11 cellular contexts compared by ENCODE assay signal in the genomic region with DNA sequence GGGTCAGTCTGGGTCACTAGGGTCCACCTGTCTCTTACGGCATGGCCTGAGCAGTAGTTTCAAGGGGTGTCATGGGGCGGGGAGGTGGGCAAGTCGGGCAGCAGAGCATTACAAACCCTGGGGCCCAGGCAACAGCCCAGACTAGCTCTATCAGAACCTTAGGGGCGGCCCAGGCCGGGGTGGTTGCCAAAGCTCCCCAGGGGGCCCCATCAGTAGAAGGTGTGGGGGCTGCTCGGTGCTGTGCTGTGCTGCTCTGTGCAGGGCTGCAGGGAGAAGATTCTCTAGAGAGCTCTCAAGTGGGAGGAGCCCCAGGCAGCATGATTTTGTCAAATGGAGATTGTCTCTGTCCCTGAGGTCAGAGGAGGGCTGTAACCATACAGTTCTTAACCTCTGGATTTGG. TPM values are rescaled to one million over a fixed set of nuclear protein-coding genes. Genes with fewer than 3 reads are reported as not detected.
A peak's percentile ranks its signal among the peaks of the same experiment; 100 is the strongest.
DNase-seq lines count a peak whose midpoint lies in the region; ATAC-seq and TF ChIP-seq lines count a peak whose summit lies in the region.
"Had no signal": no experiment of that assay in that cellular context is flagged by ENCODE, and none has a peak within 500 bp of the region (broad histone marks: within the 10 kb centered on the region; RNA-seq: fewer than 3 reads in every experiment).

No MANE protein-coding gene starts in this region.

- TF ChIP-seq POLR2A in stomach (IDR thresholded peaks at IDR 0.05), result no peak
- no peak for TF ChIP-seq POLR2A in thyroid gland (IDR thresholded peaks at IDR 0.05)
- no peak for TF ChIP-seq POLR2A in vagina (IDR thresholded peaks at IDR 0.05)

- POLR2A ChIA-PET in CD4-positive, alpha-beta T cell (lab: Charles Lee), result interaction anchor here (1.0 to 4.8 kb wide), 11 partner anchors 10 to 386 kb away, joined by 3 to 73 read pairs (median 4); no protein-coding TSS in a partner anchor
- POLR2A ChIA-PET in activated CD8-positive, alpha-beta T cell treated with anti-CD3 and anti-CD28 coated beads, Interleukin-2, amount 10 ng/mL, durations not matched to agents 7 days and 5 days (lab: Charles Lee), result interaction anchor here (1.2 to 6.3 kb wide), 7 partner anchors 9 to 189 kb away, joined by 3 to 96 read pairs (median 8); no protein-coding TSS in a partner anchor

- CTCF ChIA-PET in CD4-positive, alpha-beta T cell (lab: Charles Lee), result interaction anchor here (0.7 to 1.7 kb wide), 4 partner anchors 8 to 486 kb away, joined by 3 to 9 read pairs (median 4); a partner anchor contains a TSS
- CTCF ChIA-PET in activated CD8-positive, alpha-beta T cell treated with anti-CD3 and anti-CD28 coated beads, Interleukin-2, amount 10 ng/mL, durations not matched to agents 7 days and 5 days (lab: Charles Lee), result interaction anchor here (1.1 to 10.4 kb wide), 14 partner anchors 9 to 385 kb away, joined by 3 to 315 read pairs (median 8); partner anchors contain the start of gene PSTPIP2

- peak overlapping the region; percentile 92 for H3K27ac Mint-ChIP-seq in CD4-positive, alpha-beta T cell
- H3K27ac Mint-ChIP-seq in activated CD8-positive, alpha-beta T cell treated with anti-CD3 and anti-CD28 coated beads, Interleukin-2, amount 10 ng/mL, durations not matched to agents 7 days and 5 days, result peak overlapping the region; percentile 99

- H3K4me3 Mint-ChIP-seq in CD4-positive, alpha-beta T cell, result peak overlapping the region; percentile 84
- H3K4me3 Mint-ChIP-seq in activated CD8-positive, alpha-beta T cell treated with anti-CD3 and anti-CD28 coated beads, Interleukin-2, amount 10 ng/mL, durations not matched to agents 7 days and 5 days, result peak overlapping the region; percentile 86

- peaks cover 73% of the 10 kb centered on the region for H3K4me1 Mint-ChIP-seq in CD4-positive, alpha-beta T cell (ENCODE audit: low read depth)
- peaks cover 76% of the 10 kb centered on the region for H3K4me1 Mint-ChIP-seq in activated CD8-positive, alpha-beta T cell treated with anti-CD3 and anti-CD28 coated beads, Interleukin-2, amount 10 ng/mL, durations not matched to agents 7 days and 5 days (ENCODE audit: low read depth)

- TF ChIP-seq CTCF in CD4-positive, alpha-beta T cell (IDR thresholded peaks at IDR 0.05), result no peak
- TF ChIP-seq CTCF in stomach (IDR thresholded peaks at IDR 0.05) (no peak), thyroid gland (IDR thresholded peaks at IDR 0.05) (no peak), vagina (IDR thresholded peaks at IDR 0.05) (no peak)

- DNase-seq in CD4-positive, alpha-beta T cell, result peak in 1 of 10 experiments; percentile 22
- DNase-seq in activated CD8-positive, alpha-beta T cell treated with anti-CD3 and anti-CD28 coated beads, Interleukin-2, amount 10 ng/mL, durations not matched to agents 7 days and 5 days, result peak; percentile 63
- DNase-seq in stomach, result no peak
- no peak for DNase-seq in cortex of kidney (lab: John Stamatoyannopoulos, UW)
- no peak for DNase-seq in thyroid gland
- DNase-seq in vagina (ENCODE audit: extremely low spot score in 2 of 2), result no peak
- DNase-seq: pancreas had no signal

- no peaks in the 10 kb centered on the region for H3K9me3 Mint-ChIP-seq in CD4-positive, alpha-beta T cell
- no peaks in the 10 kb centered on the region for H3K9me3 Mint-ChIP-seq in activated CD8-positive, alpha-beta T cell treated with anti-CD3 and anti-CD28 coated beads, Interleukin-2, amount 10 ng/mL, durations not matched to agents 7 days and 5 days (ENCODE audit: insufficient read depth)

- H3K36me3 ChIP-seq in stomach, result no peaks in the 10 kb centered on the region
- H3K36me3 ChIP-seq in thyroid gland, result no peaks in the 10 kb centered on the region
- H3K36me3 ChIP-seq in vagina, result no peaks in the 10 kb centered on the region
- H3K36me3 ChIP-seq: pancreas had no signal

- 34 to 65% (median 55%) methylated on average over 5 to 6 of the region's 6 CpGs for WGBS in stomach, 5 donors
- 60 to 66% methylated on average over 1 to 3 of the region's 6 CpGs for WGBS in thyroid gland, 2 donors

- H3K27me3 ChIP-seq in CD4-positive, alpha-beta T cell (ENCODE audit: control insufficient read depth, insufficient read depth, low read length), result no peaks in the 10 kb centered on the region
- peaks cover 0 to 5% (median 0%) of the 10 kb centered on the region in 3 donors for H3K27me3 ChIP-seq in stomach
- no peaks in the 10 kb centered on the region for H3K27me3 ChIP-seq in thyroid gland
- H3K27me3 ChIP-seq in vagina, result no peaks in the 10 kb centered on the region
- H3K27me3 ChIP-seq: pancreas had no signal

- no peaks in the 10 kb centered on the region for H3K9me3 ChIP-seq in CD4-positive, alpha-beta T cell (ENCODE audit: control insufficient read depth, low read length)
- H3K9me3 ChIP-seq in stomach (no peaks in the 10 kb centered on the region), thyroid gland (no peaks in the 10 kb centered on the region), vagina (no peaks in the 10 kb centered on the region)
- H3K9me3 ChIP-seq: pancreas had no signal

- H3K27ac ChIP-seq in CD4-positive, alpha-beta T cell (ENCODE audit: low read depth, low read length), result peak overlapping the region; percentile 57
- H3K27ac ChIP-seq in stomach (peak overlapping the region in 4 of 5 donors; percentile 2 to 53 (median 39)), thyroid gland (no peak overlapping the region), vagina (no peak overlapping the region)
- H3K27ac ChIP-seq: pancreas had no signal

- ATAC-seq in CD4-positive, alpha-beta T cell (ENCODE audit: poor library complexity), result peak; percentile 28
- ATAC-seq in GM19025 (IDR thresholded peaks at IDR 0.05; ENCODE audit: low read depth, unreplicated experiment) (peak; percentile 21), HG03108 (IDR thresholded peaks at IDR 0.05; ENCODE audit: unreplicated experiment) (peak; percentile 36)
- ATAC-seq in activated CD8-positive, alpha-beta T cell treated with anti-CD3 and anti-CD28 coated beads, Interleukin-2, amount 10 ng/mL, durations not matched to agents 7 days and 5 days, result peak; percentile 50
- ATAC-seq: HCT116 had no signal

- H3K4me1 ChIP-seq in stomach, result peaks cover 0 to 20% (median 4%) of the 10 kb centered on the region in 4 donors
- no peaks in the 10 kb centered on the region for H3K4me1 ChIP-seq in thyroid gland
- no peaks in the 10 kb centered on the region for H3K4me1 ChIP-seq in vagina
- H3K4me1 ChIP-seq: pancreas had no signal

- no peak for TF ChIP-seq EP300 in stomach (IDR thresholded peaks at IDR 0.05)

- H3K36me3 Mint-ChIP-seq in CD4-positive, alpha-beta T cell (ENCODE audit: low read depth), result no peaks in the 10 kb centered on the region
- peaks cover 11% of the 10 kb centered on the region for H3K36me3 Mint-ChIP-seq in activated CD8-positive, alpha-beta T cell treated with anti-CD3 and anti-CD28 coated beads, Interleukin-2, amount 10 ng/mL, durations not matched to agents 7 days and 5 days (ENCODE audit: low read depth)

- peaks cover 6% of the 10 kb centered on the region for H3K27me3 Mint-ChIP-seq in CD4-positive, alpha-beta T cell
- H3K27me3 Mint-ChIP-seq in activated CD8-positive, alpha-beta T cell treated with anti-CD3 and anti-CD28 coated beads, Interleukin-2, amount 10 ng/mL, durations not matched to agents 7 days and 5 days (ENCODE audit: low read depth), result peaks cover 9% of the 10 kb centered on the region

- intact Hi-C loops in CD4-positive, alpha-beta T cell (cut with DNase I, micrococcal nuclease), result loop anchor here (1.0 to 10.0 kb wide), 5 partner anchors 17 to 557 kb away; no protein-coding TSS in a partner anchor
- intact Hi-C loops in stomach (cut with DNase I; ENCODE audit: low total_unique reads), result loop anchor here (10.0 kb wide), 1 partner anchor 377 kb away; no protein-coding TSS in a partner anchor
- intact Hi-C loops in thyroid gland (cut with DNase I), result loop anchor here (10.0 kb wide), 1 partner anchor 387 kb away; the partner anchor contains the start of gene PSTPIP2
- intact Hi-C loops in vagina (cut with DNase I), result loop anchor here (10.0 kb wide), 2 partner anchors 187 to 387 kb away; partner anchors contain the start of gene PSTPIP2

- H3K4me3 ChIP-seq in stomach (no peak overlapping the region), thyroid gland (replicated peaks in 1 of 3) (no peak overlapping the region), vagina (no peak overlapping the region)
- H3K4me3 ChIP-seq: pancreas had no signal

RNA-seq across cellular contexts. Expression of gene SLC14A1, which starts 36.4 kb away (rescaled TPM):
- total RNA-seq in CD4-positive, alpha-beta T cell, result 1 to 10 TPM; 5.2 to 5.3 TPM
- total RNA-seq in activated CD8-positive, alpha-beta T cell treated with anti-CD3 and anti-CD28 coated beads, Interleukin-2, amount 10 ng/mL, durations not matched to agents 7 days and 5 days, result 1 to 10 TPM; 2.4 to 3.8 TPM
- total RNA-seq in stomach (1 to 10 TPM in 2 of 5 donors, not detected in 3; 3.9 to 4.2 TPM), thyroid gland (10 to 100 TPM in 3 of 4 donors, 1 to 10 TPM in 1; 6.2 to 22.9 (median 15.7) TPM), vagina (3.4 TPM)
- polyA plus RNA-seq in stomach, result 1 to 10 TPM in 1 of 3 donors, under 1 TPM in 2; 0.20 to 3.1 (median 0.56) TPM
- total RNA-seq: astrocyte had no signal

Comparison
In these comparisons a context has a peak if more than half of its experiments do, and no peak if none do; other contexts are left out.
1. H3K27ac ChIP-seq: peak in CD4-positive, alpha-beta T cell (single experiment) and stomach (4 of 5); none in thyroid gland (0 of 3) and vagina (single experiment).
2. Peak in every context shown above with its lines, with median percentiles within 50 percentile points of each other: ATAC-seq.